8 cellular contexts compared by ENCODE assay signal in genomic region chr1:32817815-32818786, GRCh38. TPM values are rescaled to one million over a fixed set of nuclear protein-coding genes. Genes with fewer than 3 reads are reported as not detected.
DNase-seq lines count a peak whose midpoint lies in the region; ATAC-seq and TF ChIP-seq lines count a peak whose summit lies in the region.

No MANE protein-coding gene starts in this region.

- H3F3A ChIP-seq in PC-3 (ENCODE audit: low read length, unreplicated experiment) = no peaks in the 10 kb centered on the region

- peak overlapping the region; percentile 77 for H2BK120ac ChIP-seq in IMR-90 (ENCODE audit: low read depth, low read length)

- peak overlapping the region; percentile 96 for H3K14ac ChIP-seq in IMR-90 (replicated peaks; ENCODE audit: low read depth, low read length)

- peaks cover 19% of the 10 kb centered on the region for H4K20me1 ChIP-seq in IMR-90 (ENCODE audit: insufficient read depth, low read length)
- no peaks in the 10 kb centered on the region for H4K20me1 ChIP-seq in PC-3 (ENCODE audit: low read length)

- H3K4ac ChIP-seq in IMR-90 (ENCODE audit: low read depth, low read length) = peak overlapping the region; percentile 87

- intact Hi-C loops in IMR-90 (cut with micrococcal nuclease) = no loop called here
- intact Hi-C loops in PC-3 (cut with micrococcal nuclease) = loop anchor here (2.0 kb wide), 1 partner anchor 19 kb away; no protein-coding TSS in a partner anchor
- intact Hi-C loops in natural killer cell (cut with micrococcal nuclease) = loop anchor here (1.0 to 2.0 kb wide), 2 partner anchors 19 to 167 kb away; partner anchors contain the start of genes RBBP4 and ZBTB8OS

- H3K4me2 ChIP-seq in IMR-90 (ENCODE audit: low read depth, low read length) = peak overlapping the region; percentile 100
- H3K4me2 ChIP-seq in PC-3 (ENCODE audit: low read length) = peak overlapping the region; percentile 83

- peak overlapping the region; percentile 51; the same call in 1 of the 3 replicates for H2BK15ac ChIP-seq in IMR-90 (ENCODE audit: low read depth, low read length)

- WGBS in IMR-90 (ENCODE audit: extremely low coverage in 2 of 2, insufficient read length in 1 of 2), 2 experiments = 2% methylated on average over 21 of the region's 51 CpGs; no CpG with 5 or more reads in 1 of the 2 experiments

- DNase-seq in Caki2 (ENCODE audit: low read depth) (peak; percentile 82), IMR-90 (peak; percentile 39), PC-3 (peak; percentile 76), foreskin keratinocyte (peak; percentile 10 to 42), natural killer cell (no peak), ureter (ENCODE audit: low spot score) (peak; percentile 78)
- DNase-seq in activated naive CD4-positive, alpha-beta T cell treated with Interleukin-2 at 50 U/mL for 16 hours = peak; percentile 35

- no peaks in the 10 kb centered on the region for H3K36me3 Mint-ChIP-seq in natural killer cell

- peak overlapping the region; percentile 92 for H2BK5ac ChIP-seq in IMR-90 (ENCODE audit: low read depth, low read length, poor library complexity, severe bottlenecking)

- H3K9me3 ChIP-seq in IMR-90 (ENCODE audit: control insufficient read depth, insufficient read depth, low read length) = no peaks in the 10 kb centered on the region
- no peaks in the 10 kb centered on the region for H3K9me3 ChIP-seq in PC-3 (ENCODE audit: low read length)

- no peaks in the 10 kb centered on the region; the same call in none of the 2 replicates for H3K36me3 ChIP-seq in IMR-90 (ENCODE audit: control insufficient read depth, insufficient read depth, low read length)
- H3K36me3 ChIP-seq in PC-3 (ENCODE audit: low read depth, low read length) = no peaks in the 10 kb centered on the region

- dilution Hi-C loops in IMR-90 (cut with HindIII; ENCODE audit: low sequenced_read_pairs, unreplicated experiment) = no loop called here

- no peaks in the 10 kb centered on the region for H3K9me2 ChIP-seq in PC-3 (replicated peaks; ENCODE audit: low read length)

- peaks cover 27 to 74% of the 10 kb centered on the region in 2 experiments for H3K79me1 ChIP-seq in IMR-90 (ENCODE audit: low read depth in 1 of 2, low read length in 2 of 2)

- in situ Hi-C loops in Caki2 (cut with HindIII; ENCODE audit: low pct_unique_long_range_greater_than_20kb, low sequenced_read_pairs) (no loop called here), IMR-90 (cut with MboI; ENCODE audit: low sequenced_read_pairs) (no loop called here)

- H2AFZ ChIP-seq in IMR-90 (replicated peaks; ENCODE audit: low read length, poor library complexity) (peak overlapping the region; percentile 92), PC-3 (ENCODE audit: low read length) (peak overlapping the region; percentile 90)

- H3K27me3 ChIP-seq in IMR-90 (ENCODE audit: control insufficient read depth, insufficient read depth, low read length) = no peaks in the 10 kb centered on the region
- no peaks in the 10 kb centered on the region for H3K27me3 ChIP-seq in PC-3 (ENCODE audit: low read length)
- no peaks in the 10 kb centered on the region for H3K27me3 ChIP-seq in foreskin keratinocyte

- POLR2A ChIA-PET in IMR-90 (lab: Charles Lee; ENCODE audit: unreplicated experiment) = no interaction called here
- POLR2A ChIA-PET in PC-3 (lab: Charles Lee; ENCODE audit: unreplicated experiment) = interaction anchor here (0.6 kb wide), 1 partner anchor 135 kb away, joined by 4 read pairs; no protein-coding TSS in a partner anchor

- H3K4me1 Mint-ChIP-seq in natural killer cell = peaks cover 64% of the 10 kb centered on the region in 2 donors

- H3K18ac ChIP-seq in IMR-90 (ENCODE audit: low read depth, low read length) = peak overlapping the region; percentile 78

- ATAC-seq in GM21576 (IDR thresholded peaks at IDR 0.05; ENCODE audit: unreplicated experiment) (peak; percentile 12), IMR-90 (ENCODE audit: low read depth) (peak; percentile 46), PC-3 (peak; percentile 51), foreskin keratinocyte (peak; percentile 18), natural killer cell (no peak)

- H3K4me3 ChIP-seq in IMR-90 (ENCODE audit: insufficient read depth, low read depth, low read length) = peak overlapping the region; percentile 88
- peak overlapping the region; percentile 89 for H3K4me3 ChIP-seq in PC-3 (ENCODE audit: low read length)

- H4K5ac ChIP-seq in IMR-90 (ENCODE audit: low read depth, low read length) = peak overlapping the region; percentile 88

- 0 out of 2 replicates have a peak overlapping the region, but pooled peaks have one; percentile 46 for H2BK20ac ChIP-seq in IMR-90 (ENCODE audit: low read depth, low read length)

- H3K4me1 ChIP-seq in IMR-90 (ENCODE audit: control insufficient read depth, insufficient read depth, low read length) (peaks cover 6% of the 10 kb centered on the region), PC-3 (ENCODE audit: insufficient read depth, low read length) (peaks cover 29% of the 10 kb centered on the region), foreskin keratinocyte (peaks cover 16% of the 10 kb centered on the region)

- peak overlapping the region; percentile 95 for H3K27ac ChIP-seq in IMR-90 (ENCODE audit: insufficient read depth, low read length)
- H3K27ac ChIP-seq in PC-3 (ENCODE audit: low read length) = peak overlapping the region; percentile 83
- H3K27ac ChIP-seq in foreskin keratinocyte = peak overlapping the region; percentile 53

- peak overlapping the region; percentile 93 for H3K9ac ChIP-seq in IMR-90 (ENCODE audit: low read depth, low read length)
- peak overlapping the region; percentile 97 for H3K9ac ChIP-seq in PC-3 (ENCODE audit: low read length)

- H3K27me3 Mint-ChIP-seq in natural killer cell (ENCODE audit: low read depth in 2 of 2) = no peaks in the 10 kb centered on the region

- H4K8ac ChIP-seq in IMR-90 (ENCODE audit: low read depth in 2 of 2, low read length in 2 of 2) = peak overlapping the region; percentile 79 to 89

- peaks cover 74% of the 10 kb centered on the region for H3K79me2 ChIP-seq in PC-3 (ENCODE audit: low read length)

- TF ChIP-seq CTCF in IMR-90 (conservative IDR thresholded peaks at IDR 0.05; ENCODE audit: low read depth, low read length) = no peak
- TF ChIP-seq CTCF in PC-3 (conservative IDR thresholded peaks at IDR 0.05; ENCODE audit: low read depth, low read length) = no peak
- TF ChIP-seq CTCF in foreskin keratinocyte (conservative IDR thresholded peaks at IDR 0.05) = peak; percentile 3
- no peak for TF ChIP-seq CTCF in natural killer cell (IDR thresholded peaks at IDR 0.05)

- peak overlapping the region; percentile 95 for H3K4me3 Mint-ChIP-seq in natural killer cell

- peak overlapping the region; percentile 87 for H2AK5ac ChIP-seq in IMR-90 (ENCODE audit: low read depth, low read length)

- peak overlapping the region; percentile 82 to 87 for H3K27ac Mint-ChIP-seq in natural killer cell

- no peaks in the 10 kb centered on the region for H3K9me3 Mint-ChIP-seq in natural killer cell

- peak overlapping the region; percentile 94 for H4K91ac ChIP-seq in IMR-90 (ENCODE audit: insufficient read depth, low read depth, low read length)

- no peak for TF ChIP-seq RAD21 in IMR-90 (IDR thresholded peaks at IDR 0.05; ENCODE audit: low read length)

- H3K23ac ChIP-seq in IMR-90 (ENCODE audit: low read depth, low read length) = peak overlapping the region; percentile 86

- peaks cover 7% of the 10 kb centered on the region; the same call in 1 of the 2 replicates for H3K9me1 ChIP-seq in IMR-90 (ENCODE audit: insufficient read depth, low read length)

- no TSS peak for BruUV-seq in IMR-90 (replicated peaks; lab: Mats Ljungman, UMichigan)
- BruUV-seq in PC-3 (replicated peaks; lab: Mats Ljungman, UMichigan) = TSS peak; percentile 68

- peak overlapping the region; percentile 96 for H3K56ac ChIP-seq in IMR-90 (ENCODE audit: extremely low read depth, insufficient read depth, low read length)

- CTCF ChIA-PET in IMR-90 (lab: Yijun Ruan, JAX) = no interaction called here
- CTCF ChIA-PET in PC-3 (lab: Charles Lee) = interaction anchor here (1.1 kb wide), 1 partner anchor 106 kb away, joined by 3 read pairs; no protein-coding TSS in a partner anchor

- peak overlapping the region; percentile 99 for H2AK9ac ChIP-seq in IMR-90 (replicated peaks; ENCODE audit: low read depth, low read length, poor library complexity)

- TF ChIP-seq POLR2A in IMR-90 (IDR thresholded peaks at IDR 0.05; ENCODE audit: low read depth, low read length) = no peak

TF ChIP-seq in IMR-90, 13 proteins besides CTCF, POLR2A, EP300 and RAD21 (continues in another document):
- TF ChIP-seq MXI1 (IDR thresholded peaks at IDR 0.05; ENCODE audit: borderline replicate concordance, low read depth, low read length) (no peak), RCOR1 (IDR thresholded peaks at IDR 0.05; ENCODE audit: insufficient replicate concordance, low read length) (no peak), RFX5 (IDR thresholded peaks at IDR 0.05; ENCODE audit: low read depth, low read length) (peak; percentile 77)

RNA-seq across cellular contexts. Expression of gene S100PBP, which starts 0.6 kb away (rescaled TPM):
- 21.3 and 25.5 TPM in 2 replicates for total RNA-seq in Caki2 (2014; rRNA removed; shearing (Covaris generic); ENCODE audit: low replicate concordance)
- total RNA-seq in IMR-90 (2012; rRNA removed) = 20.3 and 25.8 TPM in 2 replicates
- 12.6 and 13.9 TPM in 2 replicates for polyA plus RNA-seq in IMR-90 (2012; rRNA removed)
- polyA plus RNA-seq in IMR-90 (2012; cell fraction: cytosol; rRNA removed) = 2.6 and 4.5 TPM in 2 replicates
- 8.9 and 48.4 TPM in 2 replicates for polyA plus RNA-seq in IMR-90 (2012; cell fraction: nucleus; rRNA removed; ENCODE audit: low replicate concordance)
- total RNA-seq in PC-3 (2014; rRNA removed) = 13.2 and 13.8 TPM in 2 replicates
- total RNA-seq in foreskin keratinocyte = 27.6 and 28.6 TPM in 2 replicates
- polyA plus RNA-seq in foreskin keratinocyte = 8.1 and 12.4 TPM in 2 replicates
- total RNA-seq in natural killer cell = 100 to 1,000 TPM in 1 of 3 donors, 10 to 100 TPM in 2; 84.5 to 114 (median 85.5) TPM
- 41.0 TPM for total RNA-seq in ureter

RNA-seq across cellular contexts. Expression of gene YARS1, which starts 0.9 kb away (rescaled TPM):
- 78.5 and 86.1 TPM in 2 replicates for total RNA-seq in Caki2 (2014; rRNA removed; shearing (Covaris generic); ENCODE audit: low replicate concordance)
- total RNA-seq in IMR-90 (2012; rRNA removed) = 149 and 166 TPM in 2 replicates
- 62.3 and 100 TPM in 2 replicates for polyA plus RNA-seq in IMR-90 (2012; rRNA removed)
- 44.6 and 66.2 TPM in 2 replicates for polyA plus RNA-seq in IMR-90 (2012; cell fraction: cytosol; rRNA removed)
- polyA plus RNA-seq in IMR-90 (2012; cell fraction: nucleus; rRNA removed; ENCODE audit: low replicate concordance) = 61.1 and 163 TPM in 2 replicates
- total RNA-seq in PC-3 (2014; rRNA removed) = 108 and 115 TPM in 2 replicates
- total RNA-seq in foreskin keratinocyte = 119 and 130 TPM in 2 replicates
- polyA plus RNA-seq in foreskin keratinocyte = 95.9 and 107 TPM in 2 replicates
- total RNA-seq in natural killer cell = 100 to 1,000 TPM; 163 to 223 (median 197) TPM
- total RNA-seq in ureter = 205 TPM

RNA-seq across cellular contexts. Expression of gene FNDC5, which starts 52.6 kb away (rescaled TPM):
- total RNA-seq in Caki2 (2014; rRNA removed; shearing (Covaris generic); ENCODE audit: low replicate concordance) = 3.3 TPM in 1 of 2 replicates, not detected in the other
- total RNA-seq in IMR-90 (2012; rRNA removed) = 1.6 and 1.7 TPM in 2 replicates
- polyA plus RNA-seq in IMR-90 (2012; rRNA removed) = 1.2 and 1.5 TPM in 2 replicates
- polyA plus RNA-seq in IMR-90 (2012; cell fraction: cytosol; rRNA removed) = 0.74 and 0.98 TPM in 2 replicates
- 3.2 and 4.6 TPM in 2 replicates for polyA plus RNA-seq in IMR-90 (2012; cell fraction: nucleus; rRNA removed; ENCODE audit: low replicate concordance)
- total RNA-seq in PC-3 (2014; rRNA removed) = 0.22 and 0.35 TPM in 2 replicates
- total RNA-seq in foreskin keratinocyte = not detected in 2 replicates
- not detected in 2 replicates for polyA plus RNA-seq in foreskin keratinocyte
- under 1 TPM in 1 of 3 donors, not detected in 2; 0.36 TPM for total RNA-seq in natural killer cell
- 1.7 TPM for total RNA-seq in ureter

Comparison
In these comparisons a context has a peak if more than half of its experiments do, and no peak if none do; other contexts are left out.
1. ATAC-seq: peak in GM21576 (single experiment), IMR-90 (single experiment), PC-3 (single experiment) and foreskin keratinocyte (single experiment); none in natural killer cell (0 of 3).
2. Peak in every context shown above with its lines, with median percentiles within 50 percentile points of each other: H3K27ac ChIP-seq.